Comparison of ENCODE assay signal across 1 cellular context in the genomic region with DNA sequence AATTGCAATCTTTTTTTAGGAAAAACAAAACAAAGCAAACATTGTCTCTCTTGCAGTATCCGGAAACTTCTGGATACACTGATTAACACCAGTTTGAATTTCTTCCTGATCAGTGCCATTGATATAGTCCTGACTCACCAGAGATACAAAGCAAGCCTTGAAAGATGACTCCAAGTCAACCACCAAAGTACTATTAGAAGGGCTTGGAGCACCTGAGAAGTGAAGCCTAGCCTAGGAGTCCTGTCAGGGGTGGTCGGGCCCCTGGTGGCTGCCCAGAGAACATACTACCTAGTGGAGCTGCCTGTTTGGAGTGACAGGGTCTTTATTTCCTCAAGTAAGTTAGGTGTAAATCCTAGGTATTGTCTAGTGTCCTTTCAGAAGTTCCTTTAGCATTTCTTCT.
TF ChIP-seq lines count a peak whose summit lies in the region.

No MANE protein-coding gene starts in this region.

TF ChIP-seq in GM23338, 12 proteins besides CTCF, POLR2A, EP300 and RAD21 (continued from another document):
- TF ChIP-seq, protein P1, sequence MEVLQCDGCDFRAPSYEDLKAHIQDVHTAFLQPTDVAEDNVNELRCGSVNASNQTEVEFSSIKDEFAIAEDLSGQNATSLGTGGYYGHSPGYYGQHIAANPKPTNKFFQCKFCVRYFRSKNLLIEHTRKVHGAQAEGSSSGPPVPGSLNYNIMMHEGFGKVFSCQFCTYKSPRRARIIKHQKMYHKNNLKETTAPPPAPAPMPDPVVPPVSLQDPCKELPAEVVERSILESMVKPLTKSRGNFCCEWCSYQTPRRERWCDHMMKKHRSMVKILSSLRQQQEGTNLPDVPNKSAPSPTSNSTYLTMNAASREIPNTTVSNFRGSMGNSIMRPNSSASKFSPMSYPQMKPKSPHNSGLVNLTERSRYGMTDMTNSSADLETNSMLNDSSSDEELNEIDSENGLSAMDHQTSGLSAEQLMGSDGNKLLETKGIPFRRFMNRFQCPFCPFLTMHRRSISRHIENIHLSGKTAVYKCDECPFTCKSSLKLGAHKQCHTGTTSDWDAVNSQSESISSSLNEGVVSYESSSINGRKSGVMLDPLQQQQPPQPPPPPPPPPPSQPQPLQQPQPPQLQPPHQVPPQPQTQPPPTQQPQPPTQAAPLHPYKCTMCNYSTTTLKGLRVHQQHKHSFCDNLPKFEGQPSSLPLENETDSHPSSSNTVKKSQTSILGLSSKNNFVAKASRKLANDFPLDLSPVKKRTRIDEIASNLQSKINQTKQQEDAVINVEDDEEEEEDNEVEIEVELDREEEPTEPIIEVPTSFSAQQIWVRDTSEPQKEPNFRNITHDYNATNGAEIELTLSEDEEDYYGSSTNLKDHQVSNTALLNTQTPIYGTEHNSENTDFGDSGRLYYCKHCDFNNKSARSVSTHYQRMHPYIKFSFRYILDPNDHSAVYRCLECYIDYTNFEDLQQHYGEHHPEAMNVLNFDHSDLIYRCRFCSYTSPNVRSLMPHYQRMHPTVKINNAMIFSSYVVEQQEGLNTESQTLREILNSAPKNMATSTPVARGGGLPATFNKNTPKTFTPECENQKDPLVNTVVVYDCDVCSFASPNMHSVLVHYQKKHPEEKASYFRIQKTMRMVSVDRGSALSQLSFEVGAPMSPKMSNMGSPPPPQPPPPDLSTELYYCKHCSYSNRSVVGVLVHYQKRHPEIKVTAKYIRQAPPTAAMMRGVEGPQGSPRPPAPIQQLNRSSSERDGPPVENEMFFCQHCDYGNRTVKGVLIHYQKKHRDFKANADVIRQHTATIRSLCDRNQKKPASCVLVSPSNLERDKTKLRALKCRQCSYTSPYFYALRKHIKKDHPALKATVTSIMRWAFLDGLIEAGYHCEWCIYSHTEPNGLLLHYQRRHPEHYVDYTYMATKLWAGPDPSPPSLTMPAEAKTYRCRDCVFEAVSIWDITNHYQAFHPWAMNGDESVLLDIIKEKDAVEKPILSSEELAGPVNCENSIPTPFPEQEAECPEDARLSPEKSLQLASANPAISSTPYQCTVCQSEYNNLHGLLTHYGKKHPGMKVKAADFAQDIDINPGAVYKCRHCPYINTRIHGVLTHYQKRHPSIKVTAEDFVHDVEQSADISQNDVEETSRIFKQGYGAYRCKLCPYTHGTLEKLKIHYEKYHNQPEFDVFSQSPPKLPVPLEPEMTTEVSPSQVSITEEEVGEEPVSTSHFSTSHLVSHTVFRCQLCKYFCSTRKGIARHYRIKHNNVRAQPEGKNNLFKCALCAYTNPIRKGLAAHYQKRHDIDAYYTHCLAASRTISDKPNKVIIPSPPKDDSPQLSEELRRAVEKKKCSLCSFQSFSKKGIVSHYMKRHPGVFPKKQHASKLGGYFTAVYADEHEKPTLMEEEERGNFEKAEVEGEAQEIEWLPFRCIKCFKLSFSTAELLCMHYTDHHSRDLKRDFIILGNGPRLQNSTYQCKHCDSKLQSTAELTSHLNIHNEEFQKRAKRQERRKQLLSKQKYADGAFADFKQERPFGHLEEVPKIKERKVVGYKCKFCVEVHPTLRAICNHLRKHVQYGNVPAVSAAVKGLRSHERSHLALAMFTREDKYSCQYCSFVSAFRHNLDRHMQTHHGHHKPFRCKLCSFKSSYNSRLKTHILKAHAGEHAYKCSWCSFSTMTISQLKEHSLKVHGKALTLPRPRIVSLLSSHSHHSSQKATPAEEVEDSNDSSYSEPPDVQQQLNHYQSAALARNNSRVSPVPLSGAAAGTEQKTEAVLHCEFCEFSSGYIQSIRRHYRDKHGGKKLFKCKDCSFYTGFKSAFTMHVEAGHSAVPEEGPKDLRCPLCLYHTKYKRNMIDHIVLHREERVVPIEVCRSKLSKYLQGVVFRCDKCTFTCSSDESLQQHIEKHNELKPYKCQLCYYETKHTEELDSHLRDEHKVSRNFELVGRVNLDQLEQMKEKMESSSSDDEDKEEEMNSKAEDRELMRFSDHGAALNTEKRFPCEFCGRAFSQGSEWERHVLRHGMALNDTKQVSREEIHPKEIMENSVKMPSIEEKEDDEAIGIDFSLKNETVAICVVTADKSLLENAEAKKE (CRISPR knock-in tag; IDR thresholded peaks at IDR 0.05) = peak; percentile 26; the same call in 1 of the 2 replicates
